Comparison of ENCODE assay signal across 8 cellular contexts in genomic region chr3:151084893-151085226, GRCh38. TPM values are rescaled to one million over a fixed set of nuclear protein-coding genes. Genes with fewer than 3 reads are reported as not detected.
DNase-seq lines count a peak whose midpoint lies in the region; ATAC-seq and TF ChIP-seq lines count a peak whose summit lies in the region.

No MANE protein-coding gene starts in this region.

- H2AFZ ChIP-seq in GM23248: peak overlapping the region; percentile 79

- peak overlapping the region; percentile 70 for H3K4me3 ChIP-seq in GM23248
- H3K4me3 ChIP-seq in foreskin fibroblast (ENCODE audit: low read depth in 1 of 2, low read length in 2 of 2): peak overlapping the region; percentile 52 to 61
- peak overlapping the region; percentile 60 for H3K4me3 ChIP-seq in skeletal muscle cell (ENCODE audit: low read depth, low read length)

- H3F3A ChIP-seq in GM23248 (ENCODE audit: insufficient read depth): no peaks in the 10 kb centered on the region

- DNase-seq in GM23248 (no peak), foreskin fibroblast (no peak), skeletal muscle cell (ENCODE audit: low read depth) (no peak), GOT3 (lab: John Stamatoyannopoulos, UW) (no peak)

- no peak for TF ChIP-seq CTCF in VCaP (conservative IDR thresholded peaks at IDR 0.05)
- TF ChIP-seq CTCF in foreskin fibroblast (IDR thresholded peaks at IDR 0.05; ENCODE audit: low read depth, low read length): no peak

- H3K27me3 ChIP-seq in GM23248 (replicated peaks; ENCODE audit: insufficient read depth): peaks cover 32% of the 10 kb centered on the region

- no peaks in the 10 kb centered on the region for H3K36me3 ChIP-seq in GM23248 (ENCODE audit: low read depth)

- no peaks in the 10 kb centered on the region for H3K9me2 ChIP-seq in GM23248 (ENCODE audit: insufficient read depth)

- no peak overlapping the region for H3K9ac ChIP-seq in GM23248

- peak overlapping the region; percentile 65 for H3K4me2 ChIP-seq in GM23248 (ENCODE audit: unreplicated experiment)

- H3K27ac ChIP-seq in GM23248 (no peak overlapping the region), VCaP (peak overlapping the region; percentile 63; the same call in 1 of the 2 replicates)

- no peaks in the 10 kb centered on the region for H3K9me3 ChIP-seq in GM23248 (ENCODE audit: low read depth)

- ATAC-seq in GM19395 (IDR thresholded peaks at IDR 0.05; ENCODE audit: unreplicated experiment): no peak
- ATAC-seq in HG02870 (IDR thresholded peaks at IDR 0.05; ENCODE audit: unreplicated experiment): no peak
- ATAC-seq in GM21526 (IDR thresholded peaks at IDR 0.05; ENCODE audit: low FRiP score, unreplicated experiment): no peak

- WGBS in GM23248 (ENCODE audit: low coverage in 1 of 2, low lambda C conversion rate in 2 of 2, missing lambda C conversion rate in 2 of 2), 2 experiments: 52 to 55% methylated on average over 14 of the region's 14 CpGs

- no peaks in the 10 kb centered on the region for H3K4me1 ChIP-seq in GM23248 (ENCODE audit: insufficient read depth)

- H4K20me1 ChIP-seq in GM23248 (ENCODE audit: insufficient read depth): no peaks in the 10 kb centered on the region

- in situ Hi-C loops in GM23248 (cut with MboI): no loop called here

- H3K79me2 ChIP-seq in GM23248 (ENCODE audit: insufficient read depth): no peaks in the 10 kb centered on the region

RNA-seq across cellular contexts. Expression of gene MED12L, which starts 0.6 kb away (rescaled TPM):
- total RNA-seq in GM23248 (2014; rRNA removed; shearing (Covaris generic)): 0.13 and 0.32 TPM in 2 replicates
- 0.13 and 0.51 TPM in 2 replicates for polyA plus RNA-seq in GM23248 (2016; fragmentation: Nextera tagmentation; extraction: Ambion mirVana)
